8 cellular contexts compared by ENCODE assay signal in genomic region chr7:97117035-97117371, GRCh38. TPM values are rescaled to one million over a fixed set of nuclear protein-coding genes. Genes with fewer than 3 reads are reported as not detected.
DNase-seq lines count a peak whose midpoint lies in the region; ATAC-seq and TF ChIP-seq lines count a peak whose summit lies in the region.

No MANE protein-coding gene starts in this region.

- H2AFZ ChIP-seq in neuronal stem cell (ENCODE audit: low read length) = peak overlapping the region; percentile 86

- no peak for TF ChIP-seq CTCF in Panc1 (IDR thresholded peaks at IDR 0.05)
- TF ChIP-seq CTCF in epithelial cell of proximal tubule (conservative IDR thresholded peaks at IDR 0.05; ENCODE audit: low read depth, low read length) = no peak

- intact Hi-C loops in CD4-positive, alpha-beta memory T cell (cut with micrococcal nuclease) = loop anchor here (1.0 to 5.0 kb wide), 5 partner anchors 755 to 1165 kb away; partner anchors contain the start of genes ASNS and BRI3
- intact Hi-C loops in Panc1 (cut with micrococcal nuclease; ENCODE audit: unreplicated experiment) = no loop called here

- H3K36me3 Mint-ChIP-seq in CD4-positive, alpha-beta memory T cell = peaks cover 4 to 6% of the 10 kb centered on the region in 2 donors

- no peak overlapping the region for H4K91ac ChIP-seq in neuronal stem cell (ENCODE audit: low read depth, low read length, poor library complexity)

- peak overlapping the region; percentile 44 for H3K18ac ChIP-seq in neuronal stem cell (ENCODE audit: low read length)

- H3K27ac Mint-ChIP-seq in CD4-positive, alpha-beta memory T cell = peak overlapping the region; percentile 93 to 98 (median 96)

- H3K9me3 ChIP-seq in CD4-positive, alpha-beta memory T cell (ENCODE audit: control insufficient read depth in 1 of 2, low read length in 2 of 2) = no peaks in the 10 kb centered on the region
- H3K9me3 ChIP-seq in Panc1 (ENCODE audit: control insufficient read depth, insufficient read depth, low read depth, low read length) (peaks cover 3% of the 10 kb centered on the region; the same call in 1 of the 2 replicates), neuronal stem cell (replicated peaks in 1 of 2; ENCODE audit: control insufficient read depth in 2 of 2, insufficient read depth in 1 of 2, low read depth in 1 of 2, low read length in 2 of 2) (no peaks in the 10 kb centered on the region)

- peaks cover 0 to 5% (median 0%) of the 10 kb centered on the region in 8 donors for H3K9me3 Mint-ChIP-seq in CD4-positive, alpha-beta memory T cell

- no peak overlapping the region for H3K14ac ChIP-seq in neuronal stem cell (ENCODE audit: low read length)

- no peak overlapping the region for H3K9ac ChIP-seq in neuronal stem cell (ENCODE audit: low read depth, low read length, poor library complexity)

- H3K27me3 Mint-ChIP-seq in CD4-positive, alpha-beta memory T cell = no peaks in the 10 kb centered on the region

- DNase-seq in CD4-positive, alpha-beta memory T cell = no peak
- DNase-seq in Panc1 (ENCODE audit: low read depth, low spot score) (no peak), epithelial cell of proximal tubule (ENCODE audit: low read depth) (peak; percentile 1), neuronal stem cell (ENCODE audit: low spot score) (no peak), NOMO-1 (lab: John Stamatoyannopoulos, UW; ENCODE audit: unreplicated experiment in 2 of 2) (no peak), activated gamma-delta T cell treated with Interleukin-2 at 50 U/mL for 16 hours (no peak)

- no peaks in the 10 kb centered on the region for H3K79me1 ChIP-seq in neuronal stem cell (ENCODE audit: low read depth, low read length)

- H3K4me1 Mint-ChIP-seq in CD4-positive, alpha-beta memory T cell = peaks cover 16 to 42% (median 30%) of the 10 kb centered on the region in 4 donors

- POLR2A ChIA-PET in CD4-positive, alpha-beta memory T cell (lab: Charles Lee; ENCODE audit: partially characterized antibody) = interaction anchor here (0.8 to 2.0 kb wide), 7 partner anchors 11 to 1134 kb away, joined by 3 to 13 read pairs (median 4); partner anchors contain the start of genes ASNS and SEM1
- POLR2A ChIA-PET in Panc1 (lab: Charles Lee) = no interaction called here

- H2BK120ac ChIP-seq in neuronal stem cell (ENCODE audit: low read depth, low read length) = no peak overlapping the region

- peak overlapping the region; percentile 53 for H3K4me2 ChIP-seq in neuronal stem cell (ENCODE audit: insufficient read depth, low read length, poor library complexity, severe bottlenecking)

- no peak overlapping the region for H3K4ac ChIP-seq in neuronal stem cell (ENCODE audit: low read length)

- CTCF ChIA-PET in CD4-positive, alpha-beta memory T cell (lab: Charles Lee; ENCODE audit: partially characterized antibody) = interaction anchor here (1.0 to 2.2 kb wide), 5 partner anchors 12 to 1134 kb away, joined by 3 to 13 read pairs (median 3); no protein-coding TSS in a partner anchor
- CTCF ChIA-PET in Panc1 (lab: Charles Lee) = interaction anchor here (0.6 to 0.9 kb wide), 2 partner anchors 28 to 896 kb away, joined by 3 to 12 read pairs; no protein-coding TSS in a partner anchor

- no peak overlapping the region for H3K23ac ChIP-seq in neuronal stem cell (ENCODE audit: low read depth, low read length, poor library complexity)

- H2BK15ac ChIP-seq in neuronal stem cell (ENCODE audit: low read length) = no peak overlapping the region

- no peak overlapping the region for H2AK5ac ChIP-seq in neuronal stem cell (ENCODE audit: low read depth, low read length)

- BruUV-seq in Panc1 (replicated peaks; lab: Mats Ljungman, UMichigan) = no TSS peak

- H3K4me3 Mint-ChIP-seq in CD4-positive, alpha-beta memory T cell = peak overlapping the region; percentile 93 to 98 (median 96)

- peak overlapping the region; percentile 37 to 87 for H3K4me3 ChIP-seq in CD4-positive, alpha-beta memory T cell (ENCODE audit: low read length in 2 of 2)
- H3K4me3 ChIP-seq in Panc1 (ENCODE audit: low read depth in 2 of 2, low read length in 2 of 2) (peak overlapping the region; percentile 88 to 96), epithelial cell of proximal tubule (ENCODE audit: low read depth, low read length) (peak overlapping the region; percentile 82), neuronal stem cell (ENCODE audit: low read length in 2 of 2) (peak overlapping the region; percentile 12 to 78)

- peaks cover 23% of the 10 kb centered on the region for H3K4me1 ChIP-seq in CD4-positive, alpha-beta memory T cell (ENCODE audit: insufficient read depth, low read length)
- H3K4me1 ChIP-seq in Panc1 (ENCODE audit: control insufficient read depth, insufficient read depth, low read length) = peaks cover 10% of the 10 kb centered on the region
- peaks cover 3 to 7% of the 10 kb centered on the region in 2 donors for H3K4me1 ChIP-seq in neuronal stem cell (ENCODE audit: control insufficient read depth in 2 of 2, insufficient read depth in 1 of 2, low read depth in 1 of 2, low read length in 2 of 2)

- peak; percentile 43 for ATAC-seq in Panc1
- no peak for ATAC-seq in HG02973 (IDR thresholded peaks at IDR 0.05; ENCODE audit: unreplicated experiment)
- ATAC-seq in HG02870 (IDR thresholded peaks at IDR 0.05; ENCODE audit: unreplicated experiment) = no peak

- peak overlapping the region; percentile 56 for H3K27ac ChIP-seq in CD4-positive, alpha-beta memory T cell (ENCODE audit: low read depth, low read length)
- H3K27ac ChIP-seq in Panc1 (ENCODE audit: low read length) = peak overlapping the region; percentile 98
- peak overlapping the region; percentile 62 for H3K27ac ChIP-seq in neuronal stem cell (replicated peaks; ENCODE audit: low read length)

- no peaks in the 10 kb centered on the region for H3K27me3 ChIP-seq in CD4-positive, alpha-beta memory T cell (ENCODE audit: insufficient read depth, low read length)
- H3K27me3 ChIP-seq in Panc1 (ENCODE audit: control insufficient read depth, insufficient read depth, low read length) = no peaks in the 10 kb centered on the region
- no peaks in the 10 kb centered on the region for H3K27me3 ChIP-seq in neuronal stem cell (ENCODE audit: control insufficient read depth in 3 of 3, insufficient read depth in 3 of 3, low read depth in 1 of 3, low read length in 3 of 3)

- WGBS in neuronal stem cell (ENCODE audit: extremely low coverage in 2 of 2, insufficient read length in 2 of 2, insufficient replicate concordance in 1 of 2), 2 donors = no CpG with 5 or more reads among the region's 9 CpGs

- in situ Hi-C loops in Panc1 (cut with HindIII; ENCODE audit: low pct_unique_long_range_greater_than_20kb, low sequenced_read_pairs) = no loop called here

- H2BK5ac ChIP-seq in neuronal stem cell (ENCODE audit: low read length) = no peak overlapping the region

- H4K8ac ChIP-seq in neuronal stem cell (ENCODE audit: low read depth, low read length) = no peak overlapping the region

- H2BK12ac ChIP-seq in neuronal stem cell (ENCODE audit: low read length) = no peak overlapping the region

- no peaks in the 10 kb centered on the region for H3K36me3 ChIP-seq in CD4-positive, alpha-beta memory T cell (ENCODE audit: insufficient read depth, low read length)
- H3K36me3 ChIP-seq in Panc1 (ENCODE audit: control insufficient read depth, insufficient read depth, low read length) (peaks cover 2% of the 10 kb centered on the region; the same call in 1 of the 2 replicates), neuronal stem cell (replicated peaks in 1 of 2; ENCODE audit: control insufficient read depth in 2 of 2, insufficient read depth in 2 of 2, low read length in 2 of 2) (no peaks in the 10 kb centered on the region)

RNA-seq across cellular contexts. Expression of gene SDHAF3, which starts 0.5 kb away (rescaled TPM):
- 10 to 100 TPM; 10.8 to 13.2 TPM for total RNA-seq in CD4-positive, alpha-beta memory T cell
- 10 to 100 TPM; 38.6 to 64.9 TPM for polyA plus RNA-seq in CD4-positive, alpha-beta memory T cell
- total RNA-seq in Panc1 (2021; ENCODE audit: unreplicated experiment) = 16.1 TPM
- polyA plus RNA-seq in Panc1 (2012; ENCODE audit: insufficient read length) = 31.7 TPM
- total RNA-seq in epithelial cell of proximal tubule = 17.8 and 26.5 TPM in 2 replicates
- polyA plus RNA-seq in neuronal stem cell (2013, experiment 1 of 2) = 27.9 TPM
- 29.3 TPM for polyA plus RNA-seq in neuronal stem cell (2013, experiment 2 of 2)
